ENCODE assay signal across 8 cellular contexts in the genomic region with DNA sequence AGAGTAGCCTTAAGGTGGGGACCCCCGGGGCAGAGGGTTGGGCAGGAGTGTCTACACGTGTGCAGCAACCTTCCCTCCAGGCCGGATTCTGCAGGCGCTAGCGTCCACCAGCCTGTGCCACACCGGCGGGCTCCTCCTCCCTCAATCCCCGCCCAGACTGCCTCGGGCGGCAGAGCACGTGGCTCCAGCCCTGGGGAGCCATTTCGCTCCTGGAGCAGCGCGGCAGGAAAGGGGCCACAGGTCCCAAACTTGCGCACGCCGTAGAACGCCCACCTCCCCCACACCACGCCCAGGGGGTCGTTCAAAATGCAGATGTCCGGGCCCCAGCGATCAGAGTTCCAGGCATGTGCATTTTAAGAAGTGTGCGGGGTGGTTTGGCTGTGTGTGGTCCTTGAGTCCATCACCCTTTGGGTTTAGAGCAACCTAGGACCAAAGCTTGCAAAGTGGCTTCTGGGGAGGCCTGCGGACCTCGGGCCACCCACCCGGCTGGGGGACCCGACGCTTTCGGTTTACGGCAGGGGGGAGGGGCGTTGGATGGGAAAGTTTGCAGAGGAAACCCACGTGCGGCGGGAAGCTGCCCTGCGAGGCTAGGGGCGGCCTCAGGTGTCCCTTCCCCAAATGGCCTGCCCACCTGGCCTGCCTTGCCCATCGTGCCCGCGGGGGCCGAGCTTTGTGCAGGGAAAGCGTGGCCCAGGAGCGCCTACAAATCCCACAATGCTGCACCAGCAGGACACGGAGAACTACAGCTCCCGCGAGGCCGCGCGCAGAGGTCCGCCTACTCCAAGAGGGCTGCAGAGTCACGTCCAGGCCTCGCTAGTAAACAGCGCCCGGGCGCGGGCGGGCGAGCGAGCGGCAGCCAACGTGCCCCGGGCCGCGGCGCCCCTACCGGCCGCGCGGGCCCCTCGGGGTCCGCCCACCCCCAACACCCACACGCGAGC. TPM values are rescaled to one million over a fixed set of nuclear protein-coding genes. Genes with fewer than 3 reads are reported as not detected.
A peak's percentile ranks its signal among the peaks of the same experiment; 100 is the strongest.
DNase-seq lines count a peak whose midpoint lies in the region; ATAC-seq and TF ChIP-seq lines count a peak whose summit lies in the region.

No MANE protein-coding gene starts in this region.

- DNase-seq in AG04450 (ENCODE audit: low read depth, low spot score) (peak; percentile 76), NCI-H345 treated with DMSO at 0.1 percent for 48 hours (lab: John Stamatoyannopoulos, UW; ENCODE audit: unreplicated experiment) (peak; percentile 81), cerebellum (ENCODE audit: low spot score) (peak; percentile 94)
- DNase-seq in activated CD4-positive, alpha-beta T cell treated with anti-CD3 and anti-CD28 coated beads for 1 hour: peak; percentile 80
- peak; percentile 61 to 71 for DNase-seq in stimulated activated CD4-positive, alpha-beta T cell treated with anti-CD3 and anti-CD28 coated beads, Interleukin-1b, Interleukin-23, amount 100 ng/mL, for 1 hour (ENCODE audit: low read depth in 2 of 2)

- TF ChIP-seq CTCF in AG04450 (IDR thresholded peaks at IDR 0.05; ENCODE audit: low read depth, low read length): no peak

- peak overlapping the region; percentile 84 for H3K4me3 ChIP-seq in AG04450 (ENCODE audit: low read depth, low read length)

- peak; percentile 65 for ATAC-seq in GM18909 (IDR thresholded peaks at IDR 0.05; ENCODE audit: poor library complexity, unreplicated experiment)
- ATAC-seq in HG03175 (IDR thresholded peaks at IDR 0.05; ENCODE audit: unreplicated experiment): peak; percentile 64

- H3K27me3 ChIP-seq in AG04450 (ENCODE audit: control insufficient read depth, insufficient read depth, low read length) (no peaks in the 10 kb centered on the region), layer of hippocampus (ENCODE audit: control insufficient read depth, insufficient read depth, low read length) (no peaks in the 10 kb centered on the region)

- H3K27ac ChIP-seq in AG04450 (ENCODE audit: low read depth, low read length) (peak overlapping the region; percentile 70), layer of hippocampus (ENCODE audit: low read depth, low read length) (peak overlapping the region; percentile 87)

- CTCF ChIA-PET in AG04450 (lab: Charles Lee): interaction anchor here (0.6 to 4.7 kb wide), 4 partner anchors 18 to 132 kb away, joined by 3 to 20 read pairs (median 4); no protein-coding TSS in a partner anchor

- POLR2A ChIA-PET in AG04450 (lab: Yijun Ruan, JAX): interaction anchor here (0.5 to 1.4 kb wide), 7 partner anchors 18 to 229 kb away, joined by 3 to 5 read pairs (median 4); no protein-coding TSS in a partner anchor

- no peaks in the 10 kb centered on the region; the same call in 1 of the 2 replicates for H3K9me3 ChIP-seq in AG04450 (ENCODE audit: control insufficient read depth, insufficient read depth, low read length)

RNA-seq across cellular contexts. Expression of a gene that starts 1.4 kb away (rescaled TPM):
- 2.9 and 3.9 TPM in 2 replicates for polyA plus RNA-seq in AG04450 (2011; rRNA removed)
- 17.8 and 32.9 TPM in 2 replicates for polyA minus RNA-seq in AG04450 (2011; rRNA and poly(A)+ RNA removed)
- 7.6 TPM for total RNA-seq in cerebellum

RNA-seq across cellular contexts. Expression of a gene that starts 29.6 kb away (rescaled TPM):
- polyA plus RNA-seq in AG04450 (2011; rRNA removed): 0.05 TPM in 2 replicates
- polyA minus RNA-seq in AG04450 (2011; rRNA and poly(A)+ RNA removed): 0.09 and 0.14 TPM in 2 replicates
- total RNA-seq in cerebellum: 1.2 TPM

RNA-seq across cellular contexts. Expression of a gene that starts 44.4 kb away (rescaled TPM):
- 2.2 and 2.9 TPM in 2 replicates for polyA plus RNA-seq in AG04450 (2011; rRNA removed)
- polyA minus RNA-seq in AG04450 (2011; rRNA and poly(A)+ RNA removed): 3.1 and 3.4 TPM in 2 replicates
- total RNA-seq in cerebellum: 3.2 TPM

Comparison
In these comparisons a context has a peak if more than half of its experiments do, and no peak if none do; other contexts are left out.
1. Peak in every context shown above with its lines: DNase-seq, ATAC-seq, H3K4me3 ChIP-seq and H3K27ac ChIP-seq.